Comparison of ENCODE assay signal across 7 cellular contexts in the genomic region with DNA sequence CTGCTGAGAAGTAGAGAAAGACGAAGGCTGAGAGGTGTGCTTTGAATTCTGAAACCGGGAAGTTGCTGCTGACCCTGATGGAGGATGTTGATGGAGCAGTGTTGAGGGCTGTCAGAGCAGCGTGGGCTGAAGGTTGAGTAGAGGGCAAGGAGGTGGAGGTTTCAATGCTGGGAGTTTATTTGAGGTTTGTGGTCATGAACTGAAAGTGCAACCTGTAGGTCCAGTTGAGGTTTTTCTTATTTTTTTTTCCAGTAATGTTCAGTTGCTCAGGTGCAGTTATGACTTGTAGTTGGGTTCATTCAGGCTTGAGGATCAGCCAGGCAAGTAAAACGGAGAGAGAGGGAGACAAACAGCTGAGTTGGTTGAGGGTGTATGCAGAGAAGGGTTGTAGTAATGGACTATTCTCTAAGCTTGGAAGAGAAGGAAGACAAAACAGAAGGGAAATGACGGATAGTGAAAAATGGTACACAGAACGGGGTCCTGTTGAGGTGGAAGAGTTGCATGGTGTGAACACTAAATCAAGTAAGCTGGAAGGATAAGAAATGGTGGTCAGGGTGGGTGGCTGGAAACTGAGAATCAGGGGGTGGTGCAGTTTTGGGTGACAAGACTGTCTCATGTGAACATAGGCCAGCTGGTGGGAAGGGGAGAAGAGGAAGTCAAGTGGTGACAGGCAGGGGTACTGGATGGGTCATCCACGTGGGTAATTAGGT. TPM values are rescaled to one million over a fixed set of nuclear protein-coding genes. Genes with fewer than 3 reads are reported as not detected.
A peak's percentile ranks its signal among the peaks of the same experiment; 100 is the strongest.
DNase-seq lines count a peak whose midpoint lies in the region; ATAC-seq, FAIRE-seq and TF ChIP-seq lines count a peak whose summit lies in the region.

No MANE protein-coding gene starts in this region.

- no peaks in the 10 kb centered on the region for H3K4me1 ChIP-seq in pancreas

- no peak overlapping the region for H3K27ac ChIP-seq in pancreas

- H3K4me3 ChIP-seq in pancreas = no peak overlapping the region

- FAIRE-seq in pancreas (lab: Jason Lieb, UNC) = no peak

- H3K9me3 ChIP-seq in pancreas = no peaks in the 10 kb centered on the region

- no peaks in the 10 kb centered on the region for H3K36me3 ChIP-seq in pancreas

- 72 to 73% methylated on average over 7 of the region's 7 CpGs for whole genome bisulfite sequencing in pancreas, 2 donors

- no peaks in the 10 kb centered on the region for H3K27me3 ChIP-seq in pancreas

- no peak for TF ChIP-seq CTCF in pancreas (IDR thresholded peaks at IDR 0.05)

- ATAC-seq in GM19395 (IDR thresholded peaks at IDR 0.05; ENCODE audit: unreplicated experiment) = peak; percentile 79
- peak; percentile 64 for ATAC-seq in HG03103 (IDR thresholded peaks at IDR 0.05; ENCODE audit: low read depth, unreplicated experiment)
- no peak for ATAC-seq in pancreas

- peak; percentile 32 for DNase-seq in activated CD8-positive, alpha-beta memory T cell treated with anti-CD3 and anti-CD28 coated beads, Interleukin-2, amount 50 U/mL, for 24 hours (ENCODE audit: extremely low read depth)
- DNase-seq in stimulated activated CD4-positive, alpha-beta T cell treated with anti-CD3 and anti-CD28 coated beads, TNF-alpha, amount 100 ng/mL, for 24 hours (ENCODE audit: low read depth in 3 of 3) = peak; percentile 11 to 63 (median 38)
- no peak for DNase-seq in dedifferentiated amniotic fluid mesenchymal stem cell (ENCODE audit: extremely low spot score)
- no peak for DNase-seq in pancreas
- DNase-seq in NCI-H1092 treated with DMSO at 0.1 percent for 48 hours (lab: John Stamatoyannopoulos, UW) = no peak

- intact Hi-C loops in pancreas (cut with DNase I) = no loop called here

RNA-seq across cellular contexts. Expression of a gene that starts 8.7 kb away (rescaled TPM):
- total RNA-seq in pancreas = 10 to 100 TPM; 19.7 to 29.3 (median 23.7) TPM
- 1 to 10 TPM; 4.3 to 8.1 TPM for polyA plus RNA-seq in pancreas

RNA-seq across cellular contexts. Expression of a gene that starts 58.5 kb away (rescaled TPM):
- under 1 TPM; 0.08 to 0.89 (median 0.44) TPM for total RNA-seq in pancreas
- under 1 TPM; 0.84 to 0.96 TPM for polyA plus RNA-seq in pancreas

Comparison
In these comparisons a context has a peak if more than half of its experiments do, and no peak if none do; other contexts are left out.
1. ATAC-seq: peak in GM19395 (single experiment) and HG03103 (single experiment); none in pancreas (0 of 4).
2. DNase-seq: peak in activated CD8-positive, alpha-beta memory T cell treated with anti-CD3 and anti-CD28 coated beads, Interleukin-2, amount 50 U/mL, for 24 hours (single experiment) and stimulated activated CD4-positive, alpha-beta T cell treated with anti-CD3 and anti-CD28 coated beads, TNF-alpha, amount 100 ng/mL, for 24 hours (3 of 3); none in dedifferentiated amniotic fluid mesenchymal stem cell (single experiment), pancreas (0 of 6) and NCI-H1092 treated with DMSO at 0.1 percent for 48 hours (single experiment).